Comparison of ENCODE assay signal across 3 cellular contexts in the genomic region with DNA sequence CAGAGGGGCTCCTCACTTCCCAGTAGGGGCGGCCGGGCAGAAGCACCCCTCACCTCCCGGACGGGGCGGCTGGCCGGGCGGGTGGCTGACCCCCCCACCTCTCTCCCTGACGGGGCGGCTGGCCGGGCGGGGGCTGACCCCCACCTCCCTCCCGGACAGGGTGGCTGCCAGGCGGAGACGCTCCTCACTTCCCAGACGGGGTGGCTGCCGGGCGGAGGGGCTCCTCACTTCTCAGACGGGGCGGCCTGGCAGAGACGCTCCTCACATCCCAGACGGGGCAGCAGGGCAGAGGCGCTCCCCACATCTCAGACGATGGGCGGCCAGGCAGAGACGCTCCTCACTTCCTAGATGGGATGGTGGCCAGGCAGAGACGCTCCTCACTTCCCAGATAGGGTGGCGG. TPM values are rescaled to one million over a fixed set of nuclear protein-coding genes. Genes with fewer than 3 reads are reported as not detected.
DNase-seq lines count a peak whose midpoint lies in the region; FAIRE-seq and TF ChIP-seq lines count a peak whose summit lies in the region.
"Not testable (repeated sequence)": the region's sequence is repeated elsewhere in the genome, so short reads cannot be mapped to it uniquely, and the experiment has no call there.

No MANE protein-coding gene starts in this region.

- H3K9ac ChIP-seq in kidney (ENCODE audit: low read length in 2 of 2): not testable (repeated sequence)

- H3K4me1 ChIP-seq in kidney (ENCODE audit: control insufficient read depth in 1 of 2, insufficient read depth in 1 of 2, low read depth in 1 of 2, low read length in 2 of 2): not testable (repeated sequence)

- H3K27ac Mint-ChIP-seq in glutamatergic neuron (ENCODE audit: unreplicated experiment): peak overlapping the region; percentile 70

- peak overlapping the region; percentile 70 for H3K27ac ChIP-seq in 22Rv1
- H3K27ac ChIP-seq in kidney (ENCODE audit: low read depth in 2 of 2, low read length in 2 of 2): not testable (repeated sequence)

- not testable (repeated sequence) for H3K4me3 Mint-ChIP-seq in glutamatergic neuron (ENCODE audit: unreplicated experiment)

- TF ChIP-seq CTCF in 22Rv1 (IDR thresholded peaks at IDR 0.05); glutamatergic neuron (IDR thresholded peaks at IDR 0.05; ENCODE audit: partially characterized antibody, unreplicated experiment); kidney (IDR thresholded peaks at IDR 0.05; ENCODE audit: borderline replicate concordance, extremely low read depth, insufficient read depth): not testable (repeated sequence)

- H3K4me3 ChIP-seq in kidney (ENCODE audit: low read length in 2 of 2): not testable (repeated sequence)

- not testable (repeated sequence) for H3K9me3 ChIP-seq in kidney (ENCODE audit: control insufficient read depth in 1 of 2, low read length in 2 of 2)

- not testable (repeated sequence) for H3K36me3 Mint-ChIP-seq in glutamatergic neuron (ENCODE audit: unreplicated experiment)

- DNase-seq in glutamatergic neuron: not testable (repeated sequence)
- DNase-seq in kidney: peak; percentile 44

- not testable (repeated sequence) for H3K27me3 Mint-ChIP-seq in glutamatergic neuron (ENCODE audit: unreplicated experiment)

- H3K4me1 Mint-ChIP-seq in glutamatergic neuron (ENCODE audit: low read depth, unreplicated experiment): peaks cover 11% of the 10 kb centered on the region

- FAIRE-seq in kidney (lab: Jason Lieb, UNC): not testable (repeated sequence)

- H3K36me3 ChIP-seq in kidney (ENCODE audit: control insufficient read depth in 1 of 2, insufficient read depth in 2 of 2, low read length in 2 of 2): not testable (repeated sequence)

- intact Hi-C loops in kidney (cut with DNase I): not testable (repeated sequence)

- peaks cover 10% of the 10 kb centered on the region for H3K9me3 Mint-ChIP-seq in glutamatergic neuron (ENCODE audit: unreplicated experiment)

RNA-seq across cellular contexts. Expression of gene EEIG2, which starts 23.9 kb away (rescaled TPM):
- total RNA-seq in glutamatergic neuron (ENCODE audit: unreplicated experiment): 93.1 TPM
- 8.3 TPM for total RNA-seq in kidney
- 1.7 TPM for polyA plus RNA-seq in kidney (ENCODE audit: insufficient read depth, low read depth, low replicate concordance)

Comparison
In these comparisons a context has a peak if more than half of its experiments do, and no peak if none do; other contexts are left out.
1. RNA of gene EEIG2, which starts 23.9 kb away (total RNA-seq): 93.1 TPM in glutamatergic neuron (single experiment); 8.3 TPM in kidney (single experiment); every median in the first group is over 10 times any median in the second.